Comparison of ENCODE assay signal across 1 cellular context in the genomic region with DNA sequence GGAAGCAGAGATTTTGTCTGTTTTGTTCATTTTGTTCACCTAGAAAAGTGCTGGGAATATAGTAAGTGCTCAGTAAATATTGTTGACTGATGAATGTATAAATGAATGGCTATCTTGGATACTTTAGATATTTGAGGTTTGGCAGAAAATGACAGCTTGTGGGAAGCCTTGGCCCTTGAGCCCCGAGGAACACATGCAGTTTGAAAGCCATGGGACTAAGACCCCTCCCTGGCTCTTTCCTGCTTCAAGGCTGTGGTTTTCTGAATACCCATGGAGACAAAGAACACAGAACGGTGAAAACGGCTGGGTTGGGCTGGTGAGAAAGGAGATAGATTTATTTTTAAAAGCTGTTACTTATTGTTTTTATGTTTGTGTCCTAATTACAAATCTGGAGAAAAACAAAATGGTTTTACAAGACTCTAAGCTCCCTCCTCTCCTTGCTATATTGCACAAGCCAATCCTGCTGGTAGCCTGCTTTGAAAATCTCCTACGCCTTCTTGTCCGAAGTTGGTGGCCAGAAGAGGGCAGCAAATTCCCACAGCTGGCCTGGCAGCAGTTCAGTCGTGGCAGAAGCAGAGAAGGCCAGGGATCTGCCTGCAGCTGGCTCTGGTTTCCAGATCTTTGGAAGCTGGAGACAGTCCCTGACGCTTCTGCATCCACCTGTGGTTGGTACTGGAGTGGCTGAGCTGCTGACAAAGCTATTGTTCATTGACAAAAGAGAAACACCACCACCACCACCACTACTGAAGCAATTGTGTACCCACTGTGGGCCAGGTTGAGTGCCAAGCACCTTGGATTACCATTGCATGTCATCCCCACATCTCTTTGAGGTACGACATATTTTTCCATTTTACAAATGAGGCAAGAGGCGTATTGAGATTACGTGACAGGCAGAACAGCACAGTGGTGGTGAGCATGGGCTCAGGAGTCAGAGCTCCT.
TF ChIP-seq lines count a peak whose summit lies in the region.

No MANE protein-coding gene starts in this region.

TF ChIP-seq in HepG2, 621 proteins besides CTCF, POLR2A, EP300 and RAD21:
- TF ChIP-seq ZNF180 (CRISPR knock-in tag; IDR thresholded peaks at IDR 0.05; ENCODE audit: borderline replicate concordance, low read depth) (no peak), CEBPG (CRISPR knock-in tag; IDR thresholded peaks at IDR 0.05) (peak; percentile 37; the same call in 1 of the 2 replicates), ZNF317 (CRISPR knock-in tag; IDR thresholded peaks at IDR 0.05) (no peak), TEAD3 (CRISPR knock-in tag; optimal IDR thresholded peaks at IDR 0.05; ENCODE audit: borderline replicate concordance) (peak; percentile 27), PPARG (CRISPR knock-in tag; conservative IDR thresholded peaks at IDR 0.05) (no peak), STAG1 (CRISPR knock-in tag; IDR thresholded peaks at IDR 0.05) (peak; percentile 89), CEBPB (IDR thresholded peaks at IDR 0.05; ENCODE audit: borderline replicate concordance, low read depth, low read length) (peak; percentile 68), SMC3 (IDR thresholded peaks at IDR 0.05; ENCODE audit: low read length) (peak; percentile 78), HDAC2 (CRISPR knock-in tag; IDR thresholded peaks at IDR 0.05) (no peak)
- TF ChIP-seq, protein P1, sequence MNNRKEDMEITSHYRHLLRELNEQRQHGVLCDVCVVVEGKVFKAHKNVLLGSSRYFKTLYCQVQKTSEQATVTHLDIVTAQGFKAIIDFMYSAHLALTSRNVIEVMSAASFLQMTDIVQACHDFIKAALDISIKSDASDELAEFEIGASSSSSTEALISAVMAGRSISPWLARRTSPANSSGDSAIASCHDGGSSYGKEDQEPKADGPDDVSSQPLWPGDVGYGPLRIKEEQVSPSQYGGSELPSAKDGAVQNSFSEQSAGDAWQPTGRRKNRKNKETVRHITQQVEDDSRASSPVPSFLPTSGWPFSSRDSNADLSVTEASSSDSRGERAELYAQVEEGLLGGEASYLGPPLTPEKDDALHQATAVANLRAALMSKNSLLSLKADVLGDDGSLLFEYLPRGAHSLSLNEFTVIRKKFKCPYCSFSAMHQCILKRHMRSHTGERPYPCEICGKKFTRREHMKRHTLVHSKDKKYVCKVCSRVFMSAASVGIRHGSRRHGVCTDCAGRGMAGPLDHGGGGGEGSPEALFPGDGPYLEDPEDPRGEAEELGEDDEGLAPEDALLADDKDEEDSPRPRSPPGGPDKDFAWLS (CRISPR knock-in tag; IDR thresholded peaks at IDR 0.05; ENCODE audit: borderline replicate concordance), result no peak
TF ChIP-seq in HepG2: peak in this region for 5.
